Comparison of ENCODE assay signal across 9 cellular contexts in genomic region chr13:101026736-101027398, GRCh38.
DNase-seq lines count a peak whose midpoint lies in the region; ATAC-seq and TF ChIP-seq lines count a peak whose summit lies in the region.
"Had no signal": no experiment of that assay in that cellular context is flagged by ENCODE, and none has a peak within 500 bp of the region (broad histone marks: within the 10 kb centered on the region; RNA-seq: fewer than 3 reads in every experiment).

No MANE protein-coding gene starts in this region.

- H3K27ac ChIP-seq in VCaP = peak overlapping the region; percentile 37; the same call in 1 of the 2 replicates
- peak overlapping the region; percentile 25 to 79 (median 58) for H3K27ac ChIP-seq in right lobe of liver
- H3K27ac ChIP-seq in subcutaneous abdominal adipose tissue (ENCODE audit: low read depth, low read length) = peak overlapping the region; percentile 35

- H3K9ac ChIP-seq in subcutaneous abdominal adipose tissue (ENCODE audit: low read length in 5 of 5) = no peak overlapping the region

- intact Hi-C loops in right lobe of liver (cut with DNase I) = no loop called here

- H3K4me1 ChIP-seq in right lobe of liver (peaks cover 0 to 24% (median 2%) of the 10 kb centered on the region in 4 donors), subcutaneous abdominal adipose tissue (ENCODE audit: control insufficient read depth in 5 of 5, insufficient read depth in 5 of 5, low read length in 5 of 5) (peaks cover 0 to 16% (median 0%) of the 10 kb centered on the region in 5 donors)

- H3K9me3 ChIP-seq in right lobe of liver (no peaks in the 10 kb centered on the region), subcutaneous abdominal adipose tissue (ENCODE audit: control insufficient read depth in 5 of 5, low read length in 5 of 5) (no peaks in the 10 kb centered on the region)

- TF ChIP-seq CTCF in VCaP (conservative IDR thresholded peaks at IDR 0.05) (no peak), right lobe of liver (IDR thresholded peaks at IDR 0.05) (no peak)

- peak; percentile 74 for DNase-seq in MV-4-11 (lab: John Stamatoyannopoulos, UW)
- peak; percentile 21 to 72 (median 69) for DNase-seq in right lobe of liver
- no peak for DNase-seq in RPMI8226
- no peak for DNase-seq in AML-193 (lab: John Stamatoyannopoulos, UW)
- no peak for DNase-seq in activated CD4-positive, alpha-beta T cell treated with anti-CD3 and anti-CD28 coated beads, Interleukin-2, amount 50 U/mL, for 48 hours
- DNase-seq: HCEC 1CT, HFFc6 had no signal

- H3K27me3 ChIP-seq in right lobe of liver (no peaks in the 10 kb centered on the region), subcutaneous abdominal adipose tissue (ENCODE audit: control insufficient read depth in 5 of 5, insufficient read depth in 4 of 5, low read length in 5 of 5) (no peaks in the 10 kb centered on the region)

- no peak for TF ChIP-seq POLR2A in right lobe of liver (IDR thresholded peaks at IDR 0.05)

- WGBS in right lobe of liver (ENCODE audit: insufficient coverage, low coverage, low lambda C conversion rate, missing lambda C conversion rate) = 20% methylated on average over 4 of the region's 4 CpGs

- ATAC-seq in right lobe of liver = peak; percentile 83 to 89 (median 88)

- H3K36me3 ChIP-seq in right lobe of liver (no peaks in the 10 kb centered on the region), subcutaneous abdominal adipose tissue (ENCODE audit: control insufficient read depth in 5 of 5, insufficient read depth in 5 of 5, low read length in 5 of 5) (no peaks in the 10 kb centered on the region)

- H3K4me3 ChIP-seq in right lobe of liver (no peak overlapping the region), subcutaneous abdominal adipose tissue (ENCODE audit: low read depth in 1 of 5, low read length in 5 of 5) (no peak overlapping the region)

Comparison
In these comparisons a context has a peak if more than half of its experiments do, and no peak if none do; other contexts are left out.
1. DNase-seq: peak in MV-4-11 (single experiment) and right lobe of liver (3 of 3); none in RPMI8226 (single experiment), AML-193 (0 of 2) and activated CD4-positive, alpha-beta T cell treated with anti-CD3 and anti-CD28 coated beads, Interleukin-2, amount 50 U/mL, for 48 hours (0 of 2).
2. Peak in every context shown above with its lines, with median percentiles within 50 percentile points of each other: H3K27ac ChIP-seq.